Comparison of ENCODE assay signal across 1 cellular context in the genomic region with DNA sequence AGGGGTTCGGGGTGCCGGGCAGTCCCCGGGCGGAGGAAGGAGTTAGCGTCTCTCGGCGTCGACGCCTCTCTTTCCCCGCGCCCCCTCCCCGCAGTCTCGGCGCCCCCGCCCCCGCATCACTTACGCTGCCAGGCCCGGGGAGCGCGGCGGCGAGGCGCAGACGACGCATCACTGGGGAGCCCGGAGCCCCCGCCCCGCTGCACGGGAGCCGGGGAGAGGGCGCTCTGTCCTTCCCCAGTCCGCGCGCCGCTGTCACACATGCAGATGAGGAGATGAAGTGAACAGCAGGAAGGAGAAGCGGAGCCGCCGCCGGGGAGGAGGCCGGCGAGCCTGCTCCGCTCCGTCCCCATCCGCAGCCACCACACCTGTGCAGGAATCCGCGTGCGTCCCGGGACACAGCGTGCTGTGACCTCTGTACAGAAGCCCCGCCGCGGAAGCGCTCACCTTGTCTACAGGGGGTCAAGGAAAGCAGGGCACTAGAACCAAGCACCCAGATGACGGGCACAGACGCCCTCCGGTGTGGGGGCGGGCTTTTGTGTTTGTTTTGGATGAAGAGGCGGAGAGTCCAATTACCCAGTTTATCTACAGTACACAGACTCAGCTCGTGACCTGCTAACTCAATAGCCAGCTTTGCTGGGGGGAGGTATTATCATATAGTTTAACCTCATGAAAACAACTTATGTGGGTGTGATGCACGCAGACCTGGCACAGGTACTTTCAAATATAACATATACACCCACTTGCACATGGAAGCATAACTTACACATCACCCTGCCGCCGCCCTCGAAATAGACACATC.
A peak's percentile ranks its signal among the peaks of the same experiment; 100 is the strongest.
TF ChIP-seq lines count a peak whose summit lies in the region.

No MANE protein-coding gene starts in this region.

TF ChIP-seq in HEK293, 187 proteins besides CTCF, POLR2A, EP300 and RAD21 (continued from another document and continues in another):
- TF ChIP-seq ZNF157 (tag by site-specific recombination; IDR thresholded peaks at IDR 0.05) (no peak), ZNF239 (tag by site-specific recombination; IDR thresholded peaks at IDR 0.05) (no peak), ZNF610 (tag by site-specific recombination; IDR thresholded peaks at IDR 0.05; ENCODE audit: borderline replicate concordance) (no peak), ZNF677 (tag by site-specific recombination; IDR thresholded peaks at IDR 0.05) (no peak), GLIS1 (tag by site-specific recombination; IDR thresholded peaks at IDR 0.05) (peak; percentile 93), EGR2 (tag by site-specific recombination; IDR thresholded peaks at IDR 0.05; ENCODE audit: low read depth) (peak; percentile 90), ZNF335 (tag by site-specific recombination; conservative IDR thresholded peaks at IDR 0.05) (peak; percentile 72), ZNF433 (tag by site-specific recombination; IDR thresholded peaks at IDR 0.05; ENCODE audit: low read depth) (no peak), ZNF24 (tag by site-specific recombination; IDR thresholded peaks at IDR 0.05) (peak; percentile 39), RBAK (tag by site-specific recombination; IDR thresholded peaks at IDR 0.05) (no peak), ZNF302 (tag by site-specific recombination; IDR thresholded peaks at IDR 0.05; ENCODE audit: low read depth) (no peak), ZNF423 (tag by site-specific recombination; IDR thresholded peaks at IDR 0.05) (0 out of 2 replicates have a peak, but pooled peaks have one; percentile 55), ZFP3 (tag by site-specific recombination; IDR thresholded peaks at IDR 0.05; ENCODE audit: low read depth) (no peak), ZFHX2 (tag by site-specific recombination; conservative IDR thresholded peaks at IDR 0.05) (peak; percentile 92), BCL11A (tag by site-specific recombination; IDR thresholded peaks at IDR 0.05; ENCODE audit: low read depth) (peak; percentile 67; the same call in 1 of the 2 replicates), ZFP37 (tag by site-specific recombination; IDR thresholded peaks at IDR 0.05) (peak; percentile 77; the same call in 1 of the 2 replicates), KLF8 (tag by site-specific recombination; IDR thresholded peaks at IDR 0.05) (peak; percentile 54; the same call in 1 of the 2 replicates), ZEB2 (tag by site-specific recombination; IDR thresholded peaks at IDR 0.05) (peak; percentile 94), ZNF747 (tag by site-specific recombination; IDR thresholded peaks at IDR 0.05) (no peak), ZNF132 (tag by site-specific recombination; IDR thresholded peaks at IDR 0.05; ENCODE audit: borderline replicate concordance) (no peak), ZBTB17 (tag by site-specific recombination; IDR thresholded peaks at IDR 0.05) (peak; percentile 87), ZNF175 (tag by site-specific recombination; IDR thresholded peaks at IDR 0.05) (no peak), ZNF18 (tag by site-specific recombination; IDR thresholded peaks at IDR 0.05) (no peak), ZNF843 (tag by site-specific recombination; IDR thresholded peaks at IDR 0.05) (peak; percentile 63; the same call in 1 of the 2 replicates), SP7 (tag by site-specific recombination; IDR thresholded peaks at IDR 0.05) (peak; percentile 76; the same call in 1 of the 2 replicates), ZNF585B (tag by site-specific recombination; IDR thresholded peaks at IDR 0.05) (no peak), GLIS2 (tag by site-specific recombination; IDR thresholded peaks at IDR 0.05) (peak; percentile 71), HIC1 (tag by site-specific recombination; IDR thresholded peaks at IDR 0.05) (peak; percentile 58; the same call in 1 of the 2 replicates), TRIM28 (IDR thresholded peaks at IDR 0.05; ENCODE audit: borderline replicate concordance, low read length) (peak; percentile 25; the same call in 1 of the 2 replicates), ZNF529 (tag by site-specific recombination; IDR thresholded peaks at IDR 0.05; ENCODE audit: insufficient replicate concordance) (no peak), ZNF571 (tag by site-specific recombination; IDR thresholded peaks at IDR 0.05) (no peak), ZNF341 (tag by site-specific recombination; IDR thresholded peaks at IDR 0.05; ENCODE audit: low read depth) (peak; percentile 83)
- TF ChIP-seq, protein P1, sequence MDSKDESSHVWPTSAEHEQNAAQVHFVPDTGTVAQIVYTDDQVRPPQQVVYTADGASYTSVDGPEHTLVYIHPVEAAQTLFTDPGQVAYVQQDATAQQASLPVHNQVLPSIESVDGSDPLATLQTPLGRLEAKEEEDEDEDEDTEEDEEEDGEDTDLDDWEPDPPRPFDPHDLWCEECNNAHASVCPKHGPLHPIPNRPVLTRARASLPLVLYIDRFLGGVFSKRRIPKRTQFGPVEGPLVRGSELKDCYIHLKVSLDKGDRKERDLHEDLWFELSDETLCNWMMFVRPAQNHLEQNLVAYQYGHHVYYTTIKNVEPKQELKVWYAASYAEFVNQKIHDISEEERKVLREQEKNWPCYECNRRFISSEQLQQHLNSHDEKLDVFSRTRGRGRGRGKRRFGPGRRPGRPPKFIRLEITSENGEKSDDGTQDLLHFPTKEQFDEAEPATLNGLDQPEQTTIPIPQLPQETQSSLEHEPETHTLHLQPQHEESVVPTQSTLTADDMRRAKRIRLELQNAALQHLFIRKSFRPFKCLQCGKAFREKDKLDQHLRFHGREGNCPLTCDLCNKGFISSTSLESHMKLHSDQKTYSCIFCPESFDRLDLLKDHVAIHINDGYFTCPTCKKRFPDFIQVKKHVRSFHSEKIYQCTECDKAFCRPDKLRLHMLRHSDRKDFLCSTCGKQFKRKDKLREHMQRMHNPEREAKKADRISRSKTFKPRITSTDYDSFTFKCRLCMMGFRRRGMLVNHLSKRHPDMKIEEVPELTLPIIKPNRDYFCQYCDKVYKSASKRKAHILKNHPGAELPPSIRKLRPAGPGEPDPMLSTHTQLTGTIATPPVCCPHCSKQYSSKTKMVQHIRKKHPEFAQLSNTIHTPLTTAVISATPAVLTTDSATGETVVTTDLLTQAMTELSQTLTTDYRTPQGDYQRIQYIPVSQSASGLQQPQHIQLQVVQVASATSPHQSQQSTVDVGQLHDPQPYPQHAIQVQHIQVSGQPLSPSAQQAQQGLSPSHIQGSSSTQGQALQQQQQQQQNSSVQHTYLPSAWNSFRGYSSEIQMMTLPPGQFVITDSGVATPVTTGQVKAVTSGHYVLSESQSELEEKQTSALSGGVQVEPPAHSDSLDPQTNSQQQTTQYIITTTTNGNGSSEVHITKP (tag by site-specific recombination; IDR thresholded peaks at IDR 0.05): peak; percentile 83
- TF ChIP-seq, protein P2, sequence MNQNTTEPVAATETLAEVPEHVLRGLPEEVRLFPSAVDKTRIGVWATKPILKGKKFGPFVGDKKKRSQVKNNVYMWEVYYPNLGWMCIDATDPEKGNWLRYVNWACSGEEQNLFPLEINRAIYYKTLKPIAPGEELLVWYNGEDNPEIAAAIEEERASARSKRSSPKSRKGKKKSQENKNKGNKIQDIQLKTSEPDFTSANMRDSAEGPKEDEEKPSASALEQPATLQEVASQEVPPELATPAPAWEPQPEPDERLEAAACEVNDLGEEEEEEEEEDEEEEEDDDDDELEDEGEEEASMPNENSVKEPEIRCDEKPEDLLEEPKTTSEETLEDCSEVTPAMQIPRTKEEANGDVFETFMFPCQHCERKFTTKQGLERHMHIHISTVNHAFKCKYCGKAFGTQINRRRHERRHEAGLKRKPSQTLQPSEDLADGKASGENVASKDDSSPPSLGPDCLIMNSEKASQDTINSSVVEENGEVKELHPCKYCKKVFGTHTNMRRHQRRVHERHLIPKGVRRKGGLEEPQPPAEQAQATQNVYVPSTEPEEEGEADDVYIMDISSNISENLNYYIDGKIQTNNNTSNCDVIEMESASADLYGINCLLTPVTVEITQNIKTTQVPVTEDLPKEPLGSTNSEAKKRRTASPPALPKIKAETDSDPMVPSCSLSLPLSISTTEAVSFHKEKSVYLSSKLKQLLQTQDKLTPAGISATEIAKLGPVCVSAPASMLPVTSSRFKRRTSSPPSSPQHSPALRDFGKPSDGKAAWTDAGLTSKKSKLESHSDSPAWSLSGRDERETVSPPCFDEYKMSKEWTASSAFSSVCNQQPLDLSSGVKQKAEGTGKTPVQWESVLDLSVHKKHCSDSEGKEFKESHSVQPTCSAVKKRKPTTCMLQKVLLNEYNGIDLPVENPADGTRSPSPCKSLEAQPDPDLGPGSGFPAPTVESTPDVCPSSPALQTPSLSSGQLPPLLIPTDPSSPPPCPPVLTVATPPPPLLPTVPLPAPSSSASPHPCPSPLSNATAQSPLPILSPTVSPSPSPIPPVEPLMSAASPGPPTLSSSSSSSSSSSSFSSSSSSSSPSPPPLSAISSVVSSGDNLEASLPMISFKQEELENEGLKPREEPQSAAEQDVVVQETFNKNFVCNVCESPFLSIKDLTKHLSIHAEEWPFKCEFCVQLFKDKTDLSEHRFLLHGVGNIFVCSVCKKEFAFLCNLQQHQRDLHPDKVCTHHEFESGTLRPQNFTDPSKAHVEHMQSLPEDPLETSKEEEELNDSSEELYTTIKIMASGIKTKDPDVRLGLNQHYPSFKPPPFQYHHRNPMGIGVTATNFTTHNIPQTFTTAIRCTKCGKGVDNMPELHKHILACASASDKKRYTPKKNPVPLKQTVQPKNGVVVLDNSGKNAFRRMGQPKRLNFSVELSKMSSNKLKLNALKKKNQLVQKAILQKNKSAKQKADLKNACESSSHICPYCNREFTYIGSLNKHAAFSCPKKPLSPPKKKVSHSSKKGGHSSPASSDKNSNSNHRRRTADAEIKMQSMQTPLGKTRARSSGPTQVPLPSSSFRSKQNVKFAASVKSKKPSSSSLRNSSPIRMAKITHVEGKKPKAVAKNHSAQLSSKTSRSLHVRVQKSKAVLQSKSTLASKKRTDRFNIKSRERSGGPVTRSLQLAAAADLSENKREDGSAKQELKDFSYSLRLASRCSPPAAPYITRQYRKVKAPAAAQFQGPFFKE (tag by site-specific recombination; IDR thresholded peaks at IDR 0.05; ENCODE audit: borderline replicate concordance): no peak
- TF ChIP-seq, protein P3, sequence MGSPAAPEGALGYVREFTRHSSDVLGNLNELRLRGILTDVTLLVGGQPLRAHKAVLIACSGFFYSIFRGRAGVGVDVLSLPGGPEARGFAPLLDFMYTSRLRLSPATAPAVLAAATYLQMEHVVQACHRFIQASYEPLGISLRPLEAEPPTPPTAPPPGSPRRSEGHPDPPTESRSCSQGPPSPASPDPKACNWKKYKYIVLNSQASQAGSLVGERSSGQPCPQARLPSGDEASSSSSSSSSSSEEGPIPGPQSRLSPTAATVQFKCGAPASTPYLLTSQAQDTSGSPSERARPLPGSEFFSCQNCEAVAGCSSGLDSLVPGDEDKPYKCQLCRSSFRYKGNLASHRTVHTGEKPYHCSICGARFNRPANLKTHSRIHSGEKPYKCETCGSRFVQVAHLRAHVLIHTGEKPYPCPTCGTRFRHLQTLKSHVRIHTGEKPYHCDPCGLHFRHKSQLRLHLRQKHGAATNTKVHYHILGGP (tag by site-specific recombination; IDR thresholded peaks at IDR 0.05): no peak
- TF ChIP-seq, protein P4, sequence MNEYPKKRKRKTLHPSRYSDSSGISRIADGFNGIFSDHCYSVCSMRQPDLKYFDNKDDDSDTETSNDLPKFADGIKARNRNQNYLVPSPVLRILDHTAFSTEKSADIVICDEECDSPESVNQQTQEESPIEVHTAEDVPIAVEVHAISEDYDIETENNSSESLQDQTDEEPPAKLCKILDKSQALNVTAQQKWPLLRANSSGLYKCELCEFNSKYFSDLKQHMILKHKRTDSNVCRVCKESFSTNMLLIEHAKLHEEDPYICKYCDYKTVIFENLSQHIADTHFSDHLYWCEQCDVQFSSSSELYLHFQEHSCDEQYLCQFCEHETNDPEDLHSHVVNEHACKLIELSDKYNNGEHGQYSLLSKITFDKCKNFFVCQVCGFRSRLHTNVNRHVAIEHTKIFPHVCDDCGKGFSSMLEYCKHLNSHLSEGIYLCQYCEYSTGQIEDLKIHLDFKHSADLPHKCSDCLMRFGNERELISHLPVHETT (tag by site-specific recombination; IDR thresholded peaks at IDR 0.05): no peak
- TF ChIP-seq, protein P5, sequence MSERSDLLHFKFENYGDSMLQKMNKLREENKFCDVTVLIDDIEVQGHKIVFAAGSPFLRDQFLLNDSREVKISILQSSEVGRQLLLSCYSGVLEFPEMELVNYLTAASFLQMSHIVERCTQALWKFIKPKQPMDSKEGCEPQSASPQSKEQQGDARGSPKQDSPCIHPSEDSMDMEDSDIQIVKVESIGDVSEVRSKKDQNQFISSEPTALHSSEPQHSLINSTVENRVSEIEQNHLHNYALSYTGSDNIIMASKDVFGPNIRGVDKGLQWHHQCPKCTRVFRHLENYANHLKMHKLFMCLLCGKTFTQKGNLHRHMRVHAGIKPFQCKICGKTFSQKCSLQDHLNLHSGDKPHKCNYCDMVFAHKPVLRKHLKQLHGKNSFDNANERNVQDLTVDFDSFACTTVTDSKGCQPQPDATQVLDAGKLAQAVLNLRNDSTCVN (tag by site-specific recombination; optimal IDR thresholded peaks at IDR 0.05): peak; percentile 78
- TF ChIP-seq, protein P6, sequence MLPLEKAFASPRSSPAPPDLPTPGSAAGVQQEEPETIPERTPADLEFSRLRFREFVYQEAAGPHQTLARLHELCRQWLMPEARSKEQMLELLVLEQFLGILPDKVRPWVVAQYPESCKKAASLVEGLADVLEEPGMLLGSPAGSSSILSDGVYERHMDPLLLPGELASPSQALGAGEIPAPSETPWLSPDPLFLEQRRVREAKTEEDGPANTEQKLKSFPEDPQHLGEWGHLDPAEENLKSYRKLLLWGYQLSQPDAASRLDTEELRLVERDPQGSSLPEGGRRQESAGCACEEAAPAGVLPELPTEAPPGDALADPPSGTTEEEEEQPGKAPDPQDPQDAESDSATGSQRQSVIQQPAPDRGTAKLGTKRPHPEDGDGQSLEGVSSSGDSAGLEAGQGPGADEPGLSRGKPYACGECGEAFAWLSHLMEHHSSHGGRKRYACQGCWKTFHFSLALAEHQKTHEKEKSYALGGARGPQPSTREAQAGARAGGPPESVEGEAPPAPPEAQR (tag by site-specific recombination; IDR thresholded peaks at IDR 0.05): no peak
